In the genomic region with DNA sequence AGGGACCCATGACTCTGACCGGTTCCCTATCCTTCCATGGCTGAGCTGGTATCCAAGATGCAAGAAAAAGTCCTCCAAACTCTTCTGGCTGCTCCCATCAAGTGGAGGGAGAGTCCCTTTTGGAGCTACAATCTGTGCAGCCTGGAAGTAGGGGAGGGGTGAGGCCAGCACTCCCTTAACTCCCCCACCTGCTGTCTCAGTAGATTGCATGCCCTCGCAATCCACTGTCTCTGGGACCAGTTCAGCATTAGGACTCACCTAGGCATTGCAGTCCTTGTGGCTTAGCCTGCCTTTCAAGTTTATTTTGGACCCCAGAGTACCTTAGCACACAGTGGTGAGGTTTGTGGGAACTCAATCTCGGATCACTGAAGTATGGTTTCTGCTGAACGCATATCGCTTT, we compare ENCODE assay signal across 2 cellular contexts.
TF ChIP-seq lines count a peak whose summit lies in the region.

No MANE protein-coding gene starts in this region.

TF ChIP-seq in GM23338, 12 proteins besides CTCF, POLR2A, EP300 and RAD21:
- TF ChIP-seq EZH2 (IDR thresholded peaks at IDR 0.05; ENCODE audit: low read depth, unreplicated experiment) (no peak), STAT1 (IDR thresholded peaks at IDR 0.05; ENCODE audit: unreplicated experiment) (no peak), CREB1 (CRISPR knock-in tag; IDR thresholded peaks at IDR 0.05; ENCODE audit: low read depth) (no peak), POLR2AphosphoS5 (IDR thresholded peaks at IDR 0.05; ENCODE audit: low read depth) (no peak), ZNF331 (CRISPR knock-in tag; IDR thresholded peaks at IDR 0.05; ENCODE audit: low read depth) (no peak)
- TF ChIP-seq, protein P1, sequence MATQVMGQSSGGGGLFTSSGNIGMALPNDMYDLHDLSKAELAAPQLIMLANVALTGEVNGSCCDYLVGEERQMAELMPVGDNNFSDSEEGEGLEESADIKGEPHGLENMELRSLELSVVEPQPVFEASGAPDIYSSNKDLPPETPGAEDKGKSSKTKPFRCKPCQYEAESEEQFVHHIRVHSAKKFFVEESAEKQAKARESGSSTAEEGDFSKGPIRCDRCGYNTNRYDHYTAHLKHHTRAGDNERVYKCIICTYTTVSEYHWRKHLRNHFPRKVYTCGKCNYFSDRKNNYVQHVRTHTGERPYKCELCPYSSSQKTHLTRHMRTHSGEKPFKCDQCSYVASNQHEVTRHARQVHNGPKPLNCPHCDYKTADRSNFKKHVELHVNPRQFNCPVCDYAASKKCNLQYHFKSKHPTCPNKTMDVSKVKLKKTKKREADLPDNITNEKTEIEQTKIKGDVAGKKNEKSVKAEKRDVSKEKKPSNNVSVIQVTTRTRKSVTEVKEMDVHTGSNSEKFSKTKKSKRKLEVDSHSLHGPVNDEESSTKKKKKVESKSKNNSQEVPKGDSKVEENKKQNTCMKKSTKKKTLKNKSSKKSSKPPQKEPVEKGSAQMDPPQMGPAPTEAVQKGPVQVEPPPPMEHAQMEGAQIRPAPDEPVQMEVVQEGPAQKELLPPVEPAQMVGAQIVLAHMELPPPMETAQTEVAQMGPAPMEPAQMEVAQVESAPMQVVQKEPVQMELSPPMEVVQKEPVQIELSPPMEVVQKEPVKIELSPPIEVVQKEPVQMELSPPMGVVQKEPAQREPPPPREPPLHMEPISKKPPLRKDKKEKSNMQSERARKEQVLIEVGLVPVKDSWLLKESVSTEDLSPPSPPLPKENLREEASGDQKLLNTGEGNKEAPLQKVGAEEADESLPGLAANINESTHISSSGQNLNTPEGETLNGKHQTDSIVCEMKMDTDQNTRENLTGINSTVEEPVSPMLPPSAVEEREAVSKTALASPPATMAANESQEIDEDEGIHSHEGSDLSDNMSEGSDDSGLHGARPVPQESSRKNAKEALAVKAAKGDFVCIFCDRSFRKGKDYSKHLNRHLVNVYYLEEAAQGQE (IDR thresholded peaks at IDR 0.05; ENCODE audit: unreplicated experiment) = no peak
- TF ChIP-seq, protein P2, sequence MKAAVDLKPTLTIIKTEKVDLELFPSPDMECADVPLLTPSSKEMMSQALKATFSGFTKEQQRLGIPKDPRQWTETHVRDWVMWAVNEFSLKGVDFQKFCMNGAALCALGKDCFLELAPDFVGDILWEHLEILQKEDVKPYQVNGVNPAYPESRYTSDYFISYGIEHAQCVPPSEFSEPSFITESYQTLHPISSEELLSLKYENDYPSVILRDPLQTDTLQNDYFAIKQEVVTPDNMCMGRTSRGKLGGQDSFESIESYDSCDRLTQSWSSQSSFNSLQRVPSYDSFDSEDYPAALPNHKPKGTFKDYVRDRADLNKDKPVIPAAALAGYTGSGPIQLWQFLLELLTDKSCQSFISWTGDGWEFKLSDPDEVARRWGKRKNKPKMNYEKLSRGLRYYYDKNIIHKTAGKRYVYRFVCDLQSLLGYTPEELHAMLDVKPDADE (IDR thresholded peaks at IDR 0.05) = no peak

TF ChIP-seq in H1, 55 proteins besides CTCF, POLR2A, EP300 and RAD21:
- TF ChIP-seq POLR2AphosphoS5 (IDR thresholded peaks at IDR 0.05; ENCODE audit: low read depth, low read length) (no peak), TCF12 (IDR thresholded peaks at IDR 0.05; ENCODE audit: low read depth, low read length) (no peak), CBX8 (IDR thresholded peaks at IDR 0.05; ENCODE audit: borderline replicate concordance, low read depth, low read length) (no peak), CREB1 (IDR thresholded peaks at IDR 0.05) (no peak), PHF8 (conservative IDR thresholded peaks at IDR 0.05; ENCODE audit: low read depth, low read length) (no peak), ASH2L (IDR thresholded peaks at IDR 0.05; ENCODE audit: low read length) (no peak), EGR1 (IDR thresholded peaks at IDR 0.05; ENCODE audit: borderline replicate concordance, low read depth, low read length) (no peak), SUZ12 (IDR thresholded peaks at IDR 0.05; ENCODE audit: low read length) (no peak), GTF2F1 (IDR thresholded peaks at IDR 0.05; ENCODE audit: borderline replicate concordance, low read depth, low read length) (no peak), SIRT6 (IDR thresholded peaks at IDR 0.05; ENCODE audit: low read length) (no peak), RBBP5 (IDR thresholded peaks at IDR 0.05; ENCODE audit: borderline replicate concordance, low read depth, low read length) (no peak), KDM1A (IDR thresholded peaks at IDR 0.05; ENCODE audit: borderline replicate concordance, low read length) (no peak), CTBP2 (IDR thresholded peaks at IDR 0.05; ENCODE audit: borderline replicate concordance, insufficient read depth, insufficient read length, low read length) (no peak), SP1 (IDR thresholded peaks at IDR 0.05; ENCODE audit: low read depth, low read length) (no peak), GABPA (IDR thresholded peaks at IDR 0.05; ENCODE audit: borderline replicate concordance, insufficient read depth, low read length) (no peak), HDAC6 (IDR thresholded peaks at IDR 0.05; ENCODE audit: low read depth, low read length) (no peak), YY1 (IDR thresholded peaks at IDR 0.05; ENCODE audit: low read depth, low read length) (no peak), JUN (IDR thresholded peaks at IDR 0.05; ENCODE audit: low read depth, low read length) (no peak), RXRA (IDR thresholded peaks at IDR 0.05; ENCODE audit: insufficient read depth, low read depth, low read length) (no peak), CEBPB (IDR thresholded peaks at IDR 0.05; ENCODE audit: low read depth, low read length) (no peak)
